In the genomic region with DNA sequence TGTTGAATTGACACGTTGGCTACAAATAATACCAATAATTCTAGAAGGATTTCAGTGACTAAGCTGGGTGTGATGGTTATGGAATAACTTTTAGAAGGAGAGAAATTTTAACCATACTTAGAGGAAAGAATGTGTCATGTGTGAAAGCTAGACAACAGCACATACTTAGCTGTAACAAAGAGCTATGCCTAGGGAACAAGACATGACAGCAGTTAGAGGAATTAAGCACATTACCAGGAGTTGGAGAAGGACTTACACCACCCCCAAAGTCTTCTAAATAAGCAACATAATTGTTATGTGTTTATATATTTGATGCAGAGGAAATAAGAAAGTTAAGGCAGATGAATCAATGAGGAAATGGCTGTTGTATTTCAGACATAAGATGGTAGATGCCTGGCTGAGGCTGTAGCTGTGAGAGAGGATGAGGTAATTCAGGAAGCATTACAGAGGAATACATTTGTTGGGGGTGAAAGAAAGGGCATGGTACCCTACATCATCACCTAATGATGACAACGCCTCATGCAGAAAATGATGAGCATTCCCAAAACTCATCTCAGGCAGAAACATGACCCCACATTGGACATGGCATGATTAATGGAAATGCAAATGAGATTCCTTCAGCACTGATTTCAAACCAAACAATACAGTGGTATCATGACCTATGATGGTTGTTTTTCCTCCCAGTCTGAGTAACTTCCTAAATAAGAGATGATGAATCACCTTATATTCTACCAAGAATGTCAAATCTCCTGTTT, we compare ENCODE assay signal across 17 cellular contexts.
DNase-seq lines count a peak whose midpoint lies in the region; FAIRE-seq and TF ChIP-seq lines count a peak whose summit lies in the region.
"Had no signal": no experiment of that assay in that cellular context is flagged by ENCODE, and none has a peak within 500 bp of the region (broad histone marks: within the 10 kb centered on the region; RNA-seq: fewer than 3 reads in every experiment).

No MANE protein-coding gene starts in this region.

- no peaks in the 10 kb centered on the region for H4K20me1 ChIP-seq in astrocyte (ENCODE audit: insufficient read depth, low read length)

- no peak overlapping the region for H4K5ac ChIP-seq in mesendoderm (ENCODE audit: low read length)

- H3K18ac ChIP-seq in mesendoderm (ENCODE audit: low read length) = no peak overlapping the region

- H2BK120ac ChIP-seq in mesendoderm (ENCODE audit: low read depth, low read length) = no peak overlapping the region

- H4K8ac ChIP-seq in mesendoderm (ENCODE audit: low read depth, low read length) = no peak overlapping the region

- H2AK5ac ChIP-seq in mesendoderm (ENCODE audit: low read length) = no peak overlapping the region

- BruUV-seq in Caco-2 (replicated peaks; lab: Mats Ljungman, UMichigan) = no TSS peak

- H2AFZ ChIP-seq in astrocyte (ENCODE audit: low read depth, low read length) = peak overlapping the region; percentile 53

- H3K27ac Mint-ChIP-seq in astrocyte (ENCODE audit: unreplicated experiment) (peak overlapping the region; percentile 71), Caco-2 (ENCODE audit: unreplicated experiment) (no peak overlapping the region)
- H3K27ac Mint-ChIP-seq: CD4-positive, CD25-positive, alpha-beta regulatory T cell; HFFc6; naive B cell had no signal

- intact Hi-C loops in Caco-2 (cut with micrococcal nuclease; ENCODE audit: unreplicated experiment) = no loop called here

- no peak overlapping the region for H3K4ac ChIP-seq in mesendoderm (ENCODE audit: low read depth, low read length)

- no peaks in the 10 kb centered on the region for H3K9me3 Mint-ChIP-seq in astrocyte (ENCODE audit: unreplicated experiment)
- peaks cover 8% of the 10 kb centered on the region for H3K9me3 Mint-ChIP-seq in Caco-2 (ENCODE audit: unreplicated experiment)

- no peaks in the 10 kb centered on the region for H3K9me3 ChIP-seq in astrocyte (ENCODE audit: insufficient read depth, low read depth, low read length)
- no peaks in the 10 kb centered on the region for H3K9me3 ChIP-seq in Caco-2
- H3K9me3 ChIP-seq: SJSA1, transverse colon had no signal

- CTCF ChIA-PET in Caco-2 (lab: Charles Lee) = no interaction called here

- H3K27me3 ChIP-seq in astrocyte (ENCODE audit: insufficient read depth, low read length) = no peaks in the 10 kb centered on the region
- no peaks in the 10 kb centered on the region for H3K27me3 ChIP-seq in Caco-2 (replicated peaks; ENCODE audit: control insufficient read depth, insufficient read depth, low read length)
- H3K27me3 ChIP-seq in mesendoderm (ENCODE audit: insufficient read depth, low read length, poor library complexity) = no peaks in the 10 kb centered on the region
- H3K27me3 ChIP-seq: SJSA1, transverse colon had no signal

- no peak overlapping the region for H3K56ac ChIP-seq in mesendoderm (ENCODE audit: low read length)

- H3K27me3 Mint-ChIP-seq in astrocyte (ENCODE audit: low read depth, unreplicated experiment) (no peaks in the 10 kb centered on the region), Caco-2 (ENCODE audit: insufficient read depth, unreplicated experiment) (no peaks in the 10 kb centered on the region)
- H3K27me3 Mint-ChIP-seq: CD4-positive, CD25-positive, alpha-beta regulatory T cell; naive B cell had no signal

- no peak overlapping the region for H3K4me3 Mint-ChIP-seq in astrocyte (ENCODE audit: unreplicated experiment)
- no peak overlapping the region for H3K4me3 Mint-ChIP-seq in Caco-2 (ENCODE audit: unreplicated experiment)
- H3K4me3 Mint-ChIP-seq: CD4-positive, CD25-positive, alpha-beta regulatory T cell; HFFc6; naive B cell had no signal

- POLR2A ChIA-PET in Caco-2 (lab: Charles Lee) = no interaction called here

- H3K4me3 ChIP-seq in astrocyte (ENCODE audit: insufficient read depth, low read depth, low read length) (peak overlapping the region; percentile 4), fibroblast of villous mesenchyme (ENCODE audit: low read depth, low read length) (no peak overlapping the region), Caco-2 (ENCODE audit: low read depth, low read length) (no peak overlapping the region), mesendoderm (ENCODE audit: low read length) (no peak overlapping the region)
- H3K4me3 ChIP-seq: SJSA1, transverse colon had no signal

- no peak overlapping the region for H2BK5ac ChIP-seq in mesendoderm (ENCODE audit: low read length)

- H3K36me3 ChIP-seq in astrocyte (ENCODE audit: insufficient read depth, low read length) = no peaks in the 10 kb centered on the region
- no peaks in the 10 kb centered on the region for H3K36me3 ChIP-seq in Caco-2 (ENCODE audit: control insufficient read depth, insufficient read depth, low read length)
- no peaks in the 10 kb centered on the region for H3K36me3 ChIP-seq in mesendoderm (ENCODE audit: control insufficient read depth, insufficient read depth, low read length)
- H3K36me3 ChIP-seq: SJSA1, transverse colon had no signal

- no CpG with 5 or more reads among the region's 2 CpGs for WGBS in mesendoderm (ENCODE audit: extremely low coverage, insufficient coverage, low lambda C conversion rate)

- H3K23ac ChIP-seq in mesendoderm (ENCODE audit: low read length) = no peak overlapping the region

- peaks cover 2% of the 10 kb centered on the region for H3K36me3 Mint-ChIP-seq in astrocyte (ENCODE audit: low read depth, unreplicated experiment)
- peaks cover 10% of the 10 kb centered on the region for H3K36me3 Mint-ChIP-seq in Caco-2 (ENCODE audit: insufficient read depth, unreplicated experiment)
- H3K36me3 Mint-ChIP-seq: CD4-positive, CD25-positive, alpha-beta regulatory T cell; naive B cell had no signal

- H3K4me2 ChIP-seq in astrocyte (ENCODE audit: low read length) (peak overlapping the region; percentile 63), mesendoderm (ENCODE audit: low read length) (no peak overlapping the region)

- H3K4me1 Mint-ChIP-seq in astrocyte (ENCODE audit: low read depth, unreplicated experiment) (peaks cover 13% of the 10 kb centered on the region), Caco-2 (ENCODE audit: low read depth, unreplicated experiment) (no peaks in the 10 kb centered on the region)
- H3K4me1 Mint-ChIP-seq: CD4-positive, CD25-positive, alpha-beta regulatory T cell had no signal

- peak; percentile 7 for DNase-seq in NCI-H748 (lab: John Stamatoyannopoulos, UW; ENCODE audit: unreplicated experiment)
- no peak for DNase-seq in NCI-H748 treated with DMSO at 0.1 percent for 48 hours (lab: John Stamatoyannopoulos, UW)
- DNase-seq in astrocyte (ENCODE audit: low read depth) = peak; percentile 97
- DNase-seq in fibroblast of villous mesenchyme (ENCODE audit: low read depth) = peak; percentile 6
- DNase-seq in stromal cell of bone marrow (ENCODE audit: low read depth) = peak; percentile 17
- no peak for DNase-seq in Caco-2
- DNase-seq in mesendoderm = no peak
- no peak for DNase-seq in cerebellar cortex (ENCODE audit: low spot score)
- DNase-seq: activated T-cell treated with anti-CD3 and anti-CD28 coated beads, Interleukin-2, amount 50 U/mL, for 48 hours; CD4-positive, CD25-positive, alpha-beta regulatory T cell; HFFc6; naive B cell; NCI-H2081; transverse colon had no signal

- H3K79me2 ChIP-seq in astrocyte (ENCODE audit: insufficient read depth, low read length) (no peaks in the 10 kb centered on the region), mesendoderm (ENCODE audit: control insufficient read depth, insufficient read depth, low read length) (no peaks in the 10 kb centered on the region)

- H3K27ac ChIP-seq in astrocyte (ENCODE audit: low read depth, low read length) (peak overlapping the region; percentile 94), mesendoderm (ENCODE audit: low read depth, low read length) (no peak overlapping the region)
- H3K27ac ChIP-seq: SJSA1, transverse colon had no signal

- FAIRE-seq in astrocyte (lab: Jason Lieb, UNC) = no peak
- FAIRE-seq: A204.1, TTC549 had no signal

- H3K4me1 ChIP-seq in astrocyte (ENCODE audit: insufficient read depth, low read length) (peaks cover 18% of the 10 kb centered on the region), Caco-2 (no peaks in the 10 kb centered on the region), mesendoderm (ENCODE audit: control insufficient read depth, low read depth, low read length) (peaks cover 2% of the 10 kb centered on the region)
- H3K4me1 ChIP-seq: SJSA1, transverse colon had no signal

- H3K9ac ChIP-seq in astrocyte (ENCODE audit: low read length) (peak overlapping the region; percentile 71), mesendoderm (ENCODE audit: low read length) (no peak overlapping the region)

- H3K79me1 ChIP-seq in mesendoderm (ENCODE audit: low read length) = no peaks in the 10 kb centered on the region

- TF ChIP-seq CTCF in astrocyte (IDR thresholded peaks at IDR 0.05; ENCODE audit: insufficient read depth, low read depth, low read length) (no peak), fibroblast of villous mesenchyme (IDR thresholded peaks at IDR 0.05; ENCODE audit: insufficient read depth, low read depth, low read length) (no peak), Caco-2 (IDR thresholded peaks at IDR 0.05; ENCODE audit: insufficient read depth in 1 of 2, low read depth in 1 of 2, low read length in 1 of 2, severe bottlenecking in 1 of 2, unreplicated experiment in 1 of 2) (no peak)

- no peak overlapping the region for H2BK15ac ChIP-seq in mesendoderm (replicated peaks; ENCODE audit: low read depth)

Comparison
In these comparisons a context has a peak if more than half of its experiments do, and no peak if none do; other contexts are left out.
1. DNase-seq: peak in NCI-H748 (single experiment), astrocyte (single experiment), fibroblast of villous mesenchyme (single experiment) and stromal cell of bone marrow (single experiment); none in NCI-H748 treated with DMSO at 0.1 percent for 48 hours (single experiment), Caco-2 (0 of 2), mesendoderm (single experiment) and cerebellar cortex (single experiment).